17 cellular contexts compared by ENCODE assay signal in the genomic region with DNA sequence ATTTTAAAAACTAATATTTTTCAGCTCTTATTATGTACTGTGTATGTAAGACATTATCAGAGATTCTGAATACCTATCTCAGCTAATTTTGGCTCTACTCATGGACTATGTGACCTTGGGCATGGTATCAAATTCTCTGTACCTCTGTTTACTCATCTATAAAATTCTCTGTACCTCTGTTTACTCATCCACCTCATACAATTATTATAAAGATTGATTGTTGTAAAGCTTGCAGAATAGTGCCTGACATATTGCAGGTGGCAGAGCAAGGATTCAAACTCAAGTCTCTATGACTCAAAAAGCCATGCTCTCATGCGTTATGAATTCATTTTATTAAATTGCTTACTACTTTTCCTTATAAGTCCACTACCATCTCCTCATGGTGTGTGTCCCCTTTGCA.
"Had no signal": no experiment of that assay in that cellular context is flagged by ENCODE, and none has a peak within 500 bp of the region (broad histone marks: within the 10 kb centered on the region; RNA-seq: fewer than 3 reads in every experiment).

No MANE protein-coding gene starts in this region.

- DNase-seq: activated B cell treated with CpG ODN at 0.5 μM for 24 hours; activated CD4-positive, alpha-beta memory T cell treated with anti-CD3 and anti-CD28 coated beads for 36 hours; activated CD4-positive, alpha-beta T cell treated with anti-CD3 and anti-CD28 coated beads for 4 hours; activated CD8-positive, alpha-beta memory T cell treated with anti-CD3 and anti-CD28 coated beads, Interleukin-2, amount 10 ng/mL, durations not matched to agents 7 days and 5 days; activated naive CD8-positive, alpha-beta T cell treated with anti-CD3 and anti-CD28 coated beads for 36 hours; amygdala; effector CD8-positive, alpha-beta T cell; gastrocnemius medialis; head of caudate nucleus; kidney; left lung; right lobe of liver; small intestine; stimulated activated CD4-positive, alpha-beta T cell treated with anti-CD3 and anti-CD28 coated beads, Interleukin-4, amount 100 ng/mL, for 1 hour; upper lobe of left lung had no signal

- ATAC-seq: activated CD8-positive, alpha-beta memory T cell treated with anti-CD3 and anti-CD28 coated beads, Interleukin-2, amount 10 ng/mL, durations not matched to agents 7 days and 5 days; esophagus mucosa; gastrocnemius medialis; left lung; right lobe of liver; stimulated activated effector memory CD8-positive, alpha-beta T cell treated with anti-CD3 and anti-CD28 coated beads, Interleukin-12 subunit alpha, Interleukin-12 subunit beta, amount 100 ng/mL, for 72 hours had no signal
